Comparison of ENCODE assay signal across 8 cellular contexts in the genomic region with DNA sequence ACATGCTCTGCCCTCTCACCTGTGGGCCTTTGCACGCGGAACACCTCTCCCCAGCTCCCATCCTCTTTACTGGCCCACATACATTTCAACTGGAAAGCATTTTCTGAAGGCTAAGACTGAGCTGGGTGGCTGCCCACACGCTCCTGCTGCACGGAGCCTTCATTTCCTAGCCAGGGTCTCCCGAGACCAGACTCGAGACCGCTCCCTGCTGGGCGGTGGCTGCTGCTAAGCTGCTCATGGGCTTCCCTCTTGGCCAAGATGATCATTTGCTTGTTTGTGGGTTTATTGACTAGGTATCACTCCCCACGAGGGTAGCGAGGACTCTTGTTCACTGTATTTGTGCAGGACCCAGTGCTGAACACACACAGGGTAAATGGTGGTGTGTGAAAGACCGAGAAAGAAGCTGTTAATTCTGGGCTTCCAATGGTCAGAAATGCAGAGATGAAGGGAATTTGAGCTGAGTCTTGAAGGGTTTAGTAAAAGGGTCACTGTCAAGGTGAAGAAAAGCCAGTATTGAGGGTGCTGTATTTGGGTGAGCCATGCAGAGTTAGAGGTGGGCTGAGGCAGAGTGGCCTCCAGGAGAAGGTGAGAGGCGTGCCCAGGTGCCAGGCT. TPM values are rescaled to one million over a fixed set of nuclear protein-coding genes. Genes with fewer than 3 reads are reported as not detected.
DNase-seq lines count a peak whose midpoint lies in the region; ATAC-seq, FAIRE-seq and TF ChIP-seq lines count a peak whose summit lies in the region.

No MANE protein-coding gene starts in this region.

- peaks cover 12% of the 10 kb centered on the region for H3K79me2 ChIP-seq in HepG2 (ENCODE audit: insufficient read depth, low read length)

- POLR2A ChIA-PET in activated CD4-positive, alpha-beta T cell treated with anti-CD3 and anti-CD28 coated beads for 36 hours (lab: Charles Lee): interaction anchor here (0.7 to 0.9 kb wide), 2 partner anchors 46 to 609 kb away, joined by 3 to 5 read pairs; a partner anchor contains a TSS
- POLR2A ChIA-PET in HepG2 (lab: Yijun Ruan, JAX): interaction anchor here (1.0 to 2.3 kb wide), 6 partner anchors 46 to 313 kb away, joined by 3 to 29 read pairs (median 8); a partner anchor contains a TSS

- in situ Hi-C loops in HepG2 (cut with HindIII; ENCODE audit: extremely low pct_ligation_motif_present, low pct_unique_long_range_greater_than_20kb): loop anchor here (5.0 kb wide), 2 partner anchors 46 to 101 kb away; a partner anchor contains a TSS

- FAIRE-seq in HepG2 (lab: Jason Lieb, UNC): peak; percentile 93

- no peaks in the 10 kb centered on the region for H3K9me3 Mint-ChIP-seq in Calu3 (ENCODE audit: low read depth, unreplicated experiment)
- no peaks in the 10 kb centered on the region for H3K9me3 Mint-ChIP-seq in activated CD4-positive, alpha-beta T cell treated with anti-CD3 and anti-CD28 coated beads for 36 hours (ENCODE audit: low read depth)

- H2AFZ ChIP-seq in HepG2 (ENCODE audit: low read length): no peak overlapping the region

- peaks cover 28% of the 10 kb centered on the region for H3K36me3 Mint-ChIP-seq in Calu3 (ENCODE audit: insufficient read depth, unreplicated experiment)
- peaks cover 17% of the 10 kb centered on the region for H3K36me3 Mint-ChIP-seq in activated CD4-positive, alpha-beta T cell treated with anti-CD3 and anti-CD28 coated beads for 36 hours (ENCODE audit: low read depth)

- TF ChIP-seq EP300 in HepG2 (IDR thresholded peaks at IDR 0.05; ENCODE audit: low read depth in 2 of 2, low read length in 2 of 2) (no peak), HepG2 (CRISPR knock-in tag; IDR thresholded peaks at IDR 0.05; ENCODE audit: borderline replicate concordance) (no peak)

- peak; percentile 88 for TF ChIP-seq CTCF in Calu3 (IDR thresholded peaks at IDR 0.05; ENCODE audit: unreplicated experiment)
- no peak for TF ChIP-seq CTCF in coronary artery (IDR thresholded peaks at IDR 0.05)
- peak; percentile 95 for TF ChIP-seq CTCF in HepG2 (CRISPR knock-in tag; IDR thresholded peaks at IDR 0.05)

- H3K27ac Mint-ChIP-seq in Calu3 (ENCODE audit: unreplicated experiment): peak overlapping the region; percentile 97
- H3K27ac Mint-ChIP-seq in activated CD4-positive, alpha-beta T cell treated with anti-CD3 and anti-CD28 coated beads for 36 hours: peak overlapping the region; percentile 97

- H3K4me3 ChIP-seq in coronary artery (peak overlapping the region; percentile 95), HepG2 (replicated peaks in 1 of 3; ENCODE audit: insufficient read depth in 1 of 3, low read depth in 2 of 3, low read length in 3 of 3) (peak overlapping the region; percentile 68 to 100 (median 98))

- DNase-seq in Calu3 (peak; percentile 89), NCI-H1694 (lab: John Stamatoyannopoulos, UW) (peak; percentile 23), coronary artery (ENCODE audit: low spot score) (no peak), HepG2 (ENCODE audit: low spot score) (peak; percentile 75), OCI-M2 (lab: John Stamatoyannopoulos, UW; ENCODE audit: unreplicated experiment) (no peak)
- peak; percentile 87 for DNase-seq in activated CD4-positive, alpha-beta T cell treated with anti-CD3 and anti-CD28 coated beads for 36 hours
- peak; percentile 70 for DNase-seq in stimulated activated CD4-positive, alpha-beta T cell treated with anti-CD3 and anti-CD28 coated beads, Interleukin-2, amount 100 ng/mL, for 4 hours (ENCODE audit: low read depth)

- no peaks in the 10 kb centered on the region for H3K27me3 Mint-ChIP-seq in Calu3 (ENCODE audit: unreplicated experiment)
- H3K27me3 Mint-ChIP-seq in activated CD4-positive, alpha-beta T cell treated with anti-CD3 and anti-CD28 coated beads for 36 hours: no peaks in the 10 kb centered on the region

- peak; percentile 70 for TF ChIP-seq RAD21 in HepG2 (CRISPR knock-in tag; IDR thresholded peaks at IDR 0.05)

- H3K36me3 ChIP-seq in HepG2 (replicated peaks in 1 of 2; ENCODE audit: control insufficient read depth in 1 of 2, insufficient read depth in 2 of 2, low read length in 2 of 2): peaks cover 12 to 28% of the 10 kb centered on the region in 2 experiments

- peaks cover 17% of the 10 kb centered on the region for H3K4me1 Mint-ChIP-seq in Calu3 (ENCODE audit: low read depth, unreplicated experiment)
- peaks cover 22% of the 10 kb centered on the region for H3K4me1 Mint-ChIP-seq in activated CD4-positive, alpha-beta T cell treated with anti-CD3 and anti-CD28 coated beads for 36 hours

- ATAC-seq in GM21447 (IDR thresholded peaks at IDR 0.05; ENCODE audit: unreplicated experiment) (peak; percentile 45), HepG2 (peak; percentile 83)
- ATAC-seq in activated CD4-positive, alpha-beta T cell treated with anti-CD3 and anti-CD28 coated beads for 36 hours: peak; percentile 65

- H3K27me3 ChIP-seq in HepG2 (ENCODE audit: control insufficient read depth in 1 of 2, insufficient read depth in 2 of 2, low read length in 2 of 2): no peaks in the 10 kb centered on the region; a peak in 1 of 5 replicates

- CTCF ChIA-PET in Calu3 (lab: Charles Lee): interaction anchor here (0.5 to 1.9 kb wide), 10 partner anchors 23 to 355 kb away, joined by 3 to 15 read pairs (median 7); a partner anchor contains a TSS
- CTCF ChIA-PET in activated CD4-positive, alpha-beta T cell treated with anti-CD3 and anti-CD28 coated beads for 36 hours (lab: Charles Lee): interaction anchor here (0.6 to 4.3 kb wide), 17 partner anchors 16 to 408 kb away, joined by 3 to 22 read pairs (median 3); a partner anchor contains a TSS
- CTCF ChIA-PET in HepG2 (lab: Yijun Ruan, JAX; ENCODE audit: low intra/inter-chr PET ratio, low total read pairs): interaction anchor here (1.5 to 2.3 kb wide), 4 partner anchors 18 to 120 kb away, joined by 8 to 22 read pairs (median 12); no protein-coding TSS in a partner anchor

- 12% methylated on average over 12 of the region's 12 CpGs for WGBS in HepG2 (ENCODE audit: low lambda C conversion rate)

- peaks cover 15% of the 10 kb centered on the region for H3K4me1 ChIP-seq in HepG2 (ENCODE audit: insufficient read depth, low read length)

- H3K9me3 ChIP-seq in HepG2 (ENCODE audit: low read length): no peaks in the 10 kb centered on the region

- no peaks in the 10 kb centered on the region for H4K20me1 ChIP-seq in HepG2 (ENCODE audit: insufficient read depth, low read length)

- 0 out of 4 replicates have a peak, but pooled peaks of 1 of the 2 experiments have one; percentile 20 for TF ChIP-seq POLR2A in HepG2 (IDR thresholded peaks at IDR 0.05; ENCODE audit: insufficient read depth in 1 of 2, low read depth in 2 of 2, low read length in 2 of 2)

- intact Hi-C loops in Calu3 (cut with micrococcal nuclease; ENCODE audit: unreplicated experiment) (no loop called here), HepG2 (cut with micrococcal nuclease; ENCODE audit: unreplicated experiment) (loop anchor here (1.0 to 5.0 kb wide), 3 partner anchors 19 to 101 kb away; no protein-coding TSS in a partner anchor)
- intact Hi-C loops in activated CD4-positive, alpha-beta T cell treated with anti-CD3 and anti-CD28 coated beads for 36 hours (cut with DNase I, micrococcal nuclease): loop anchor here (1.0 to 10.0 kb wide), 25 partner anchors 42 to 1014 kb away; a partner anchor contains a TSS

- H3K4me3 Mint-ChIP-seq in Calu3 (ENCODE audit: low read depth, unreplicated experiment): peak overlapping the region; percentile 89
- peak overlapping the region; percentile 100 for H3K4me3 Mint-ChIP-seq in activated CD4-positive, alpha-beta T cell treated with anti-CD3 and anti-CD28 coated beads for 36 hours

- TSS peak; percentile 55 for BruUV-seq in Calu3 (replicated peaks; lab: Mats Ljungman, UMichigan)
- no TSS peak for BruUV-seq in HepG2 (replicated peaks; lab: Mats Ljungman, UMichigan)

- peak overlapping the region; percentile 82 for H3K9ac ChIP-seq in HepG2 (ENCODE audit: insufficient read depth, low read depth, low read length)

- peak overlapping the region; percentile 80 for H3K4me2 ChIP-seq in HepG2 (ENCODE audit: low read depth, low read length)

- H3K27ac ChIP-seq in coronary artery: peak overlapping the region; percentile 78 to 90
- peak overlapping the region; percentile 62 for H3K27ac ChIP-seq in HepG2 (ENCODE audit: extremely low read length, insufficient read depth, low read length)

RNA-seq across cellular contexts. Expression of a gene that starts 0.9 kb away (rescaled TPM):
- total RNA-seq in Calu3 (2022) (79.1 and 110 TPM in 2 replicates), HepG2 (2016; rRNA removed; fragmentation: Illumina TruSeq; extraction: Trizol) (107 and 158 TPM in 2 replicates)
- total RNA-seq in activated CD4-positive, alpha-beta T cell treated with anti-CD3 and anti-CD28 coated beads for 36 hours: 10 to 100 TPM; 43.3 to 50.7 TPM
- 39.7 and 49.5 TPM in 2 replicates for total RNA-seq in HepG2 (2016; cell fraction: cytosol; rRNA removed; fragmentation: Illumina TruSeq; extraction: Trizol; ENCODE audit: low read depth)
- total RNA-seq in HepG2 (2016; cell fraction: insoluble cytoplasmic fraction; rRNA removed; fragmentation: Illumina TruSeq; extraction: Trizol): 117 and 161 TPM in 2 replicates
- 55.4 and 64.8 TPM in 2 replicates for total RNA-seq in HepG2 (2016; cell fraction: membrane; rRNA removed; fragmentation: Illumina TruSeq; extraction: Trizol)
- 54.9 and 68.3 TPM in 2 replicates for total RNA-seq in HepG2 (2016; cell fraction: nucleus; rRNA removed; fragmentation: Illumina TruSeq; extraction: Trizol)
- polyA plus RNA-seq in HepG2 (2011; rRNA removed): 94.9 and 96.3 TPM in 2 replicates
- 49.7 and 65.0 TPM in 2 replicates for polyA plus RNA-seq in HepG2 (2011; cell fraction: cytosol; rRNA removed)
- 60.0 and 63.3 TPM in 2 replicates for polyA plus RNA-seq in HepG2 (2011; cell fraction: nucleus; rRNA removed)
- polyA plus RNA-seq in HepG2 (2012): 72.5 and 94.4 TPM in 2 replicates
- 51.9 and 69.2 TPM in 2 replicates for polyA plus RNA-seq in HepG2 (2016; cell fraction: cytosol; fragmentation: Illumina TruSeq; extraction: Trizol; ENCODE audit: low read depth)
- 217 and 222 TPM in 2 replicates for polyA plus RNA-seq in HepG2 (2016; cell fraction: insoluble cytoplasmic fraction; fragmentation: Illumina TruSeq; extraction: Trizol; ENCODE audit: low read depth)
- 75.4 and 76.3 TPM in 2 replicates for polyA plus RNA-seq in HepG2 (2016; cell fraction: membrane; fragmentation: Illumina TruSeq; extraction: Trizol; ENCODE audit: low read depth)
- 124 and 134 TPM in 2 replicates for polyA plus RNA-seq in HepG2 (2016; cell fraction: nucleus; fragmentation: Illumina TruSeq; extraction: Trizol; ENCODE audit: insufficient read depth, low read depth)
- 63.0 and 105 TPM in 2 replicates for polyA minus RNA-seq in HepG2 (2011; rRNA and poly(A)+ RNA removed; ENCODE audit: low replicate concordance)
- polyA minus RNA-seq in HepG2 (2011; cell fraction: cytosol; rRNA and poly(A)+ RNA removed): 10.9 and 13.1 TPM in 2 replicates
- 45.4 and 54.3 TPM in 2 replicates for polyA minus RNA-seq in HepG2 (2011; cell fraction: nucleus; rRNA and poly(A)+ RNA removed)

RNA-seq across cellular contexts. Expression of a gene that starts 1.1 kb away (rescaled TPM):
- total RNA-seq in Calu3 (2022) (50.4 and 55.0 TPM in 2 replicates), HepG2 (2016; rRNA removed; fragmentation: Illumina TruSeq; extraction: Trizol) (2.8 and 9.2 TPM in 2 replicates)
- 10 to 100 TPM; 20.1 TPM for total RNA-seq in activated CD4-positive, alpha-beta T cell treated with anti-CD3 and anti-CD28 coated beads for 36 hours
- 3.6 and 3.7 TPM in 2 replicates for total RNA-seq in HepG2 (2016; cell fraction: cytosol; rRNA removed; fragmentation: Illumina TruSeq; extraction: Trizol; ENCODE audit: low read depth)
- total RNA-seq in HepG2 (2016; cell fraction: insoluble cytoplasmic fraction; rRNA removed; fragmentation: Illumina TruSeq; extraction: Trizol): 2.6 and 11.0 TPM in 2 replicates
- total RNA-seq in HepG2 (2016; cell fraction: membrane; rRNA removed; fragmentation: Illumina TruSeq; extraction: Trizol): 4.2 and 5.1 TPM in 2 replicates
- total RNA-seq in HepG2 (2016; cell fraction: nucleus; rRNA removed; fragmentation: Illumina TruSeq; extraction: Trizol): 12.2 and 14.1 TPM in 2 replicates
- polyA plus RNA-seq in HepG2 (2011; rRNA removed): 9.5 and 9.8 TPM in 2 replicates
- 7.1 and 10.3 TPM in 2 replicates for polyA plus RNA-seq in HepG2 (2011; cell fraction: cytosol; rRNA removed)
- polyA plus RNA-seq in HepG2 (2011; cell fraction: nucleus; rRNA removed): 30.6 and 39.2 TPM in 2 replicates
- 8.2 and 13.0 TPM in 2 replicates for polyA plus RNA-seq in HepG2 (2012)
- polyA plus RNA-seq in HepG2 (2016; cell fraction: cytosol; fragmentation: Illumina TruSeq; extraction: Trizol; ENCODE audit: low read depth): 2.4 and 2.8 TPM in 2 replicates
- polyA plus RNA-seq in HepG2 (2016; cell fraction: insoluble cytoplasmic fraction; fragmentation: Illumina TruSeq; extraction: Trizol; ENCODE audit: low read depth): 4.4 and 4.7 TPM in 2 replicates
- polyA plus RNA-seq in HepG2 (2016; cell fraction: membrane; fragmentation: Illumina TruSeq; extraction: Trizol; ENCODE audit: low read depth): 4.1 and 4.7 TPM in 2 replicates
- polyA plus RNA-seq in HepG2 (2016; cell fraction: nucleus; fragmentation: Illumina TruSeq; extraction: Trizol; ENCODE audit: insufficient read depth, low read depth): 27.3 and 29.9 TPM in 2 replicates
- 11.5 and 13.9 TPM in 2 replicates for polyA minus RNA-seq in HepG2 (2011; rRNA and poly(A)+ RNA removed; ENCODE audit: low replicate concordance)
- polyA minus RNA-seq in HepG2 (2011; cell fraction: cytosol; rRNA and poly(A)+ RNA removed): 5.2 and 6.1 TPM in 2 replicates
- polyA minus RNA-seq in HepG2 (2011; cell fraction: nucleus; rRNA and poly(A)+ RNA removed): 13.4 and 18.0 TPM in 2 replicates

RNA-seq across cellular contexts. Expression of a gene that starts 8.6 kb away (rescaled TPM):
- not detected in 2 replicates for total RNA-seq in Calu3 (2022)
- not detected for total RNA-seq in activated CD4-positive, alpha-beta T cell treated with anti-CD3 and anti-CD28 coated beads for 36 hours
- not detected in 2 replicates for total RNA-seq in HepG2 (2016; rRNA removed; fragmentation: Illumina TruSeq; extraction: Trizol)
- total RNA-seq in HepG2 (2016; cell fraction: cytosol; rRNA removed; fragmentation: Illumina TruSeq; extraction: Trizol; ENCODE audit: low read depth): not detected in 2 replicates
- not detected in 2 replicates for total RNA-seq in HepG2 (2016; cell fraction: insoluble cytoplasmic fraction; rRNA removed; fragmentation: Illumina TruSeq; extraction: Trizol)
- not detected in 2 replicates for total RNA-seq in HepG2 (2016; cell fraction: membrane; rRNA removed; fragmentation: Illumina TruSeq; extraction: Trizol)
- total RNA-seq in HepG2 (2016; cell fraction: nucleus; rRNA removed; fragmentation: Illumina TruSeq; extraction: Trizol): not detected in 2 replicates
- not detected in 2 replicates for polyA plus RNA-seq in HepG2 (2011; rRNA removed)
- polyA plus RNA-seq in HepG2 (2011; cell fraction: cytosol; rRNA removed): not detected in 2 replicates
- polyA plus RNA-seq in HepG2 (2011; cell fraction: nucleus; rRNA removed): not detected in 2 replicates
- not detected in 2 replicates for polyA plus RNA-seq in HepG2 (2012)
- polyA plus RNA-seq in HepG2 (2016; cell fraction: cytosol; fragmentation: Illumina TruSeq; extraction: Trizol; ENCODE audit: low read depth): not detected in 2 replicates
- polyA plus RNA-seq in HepG2 (2016; cell fraction: insoluble cytoplasmic fraction; fragmentation: Illumina TruSeq; extraction: Trizol; ENCODE audit: low read depth): not detected in 2 replicates
- not detected in 2 replicates for polyA plus RNA-seq in HepG2 (2016; cell fraction: membrane; fragmentation: Illumina TruSeq; extraction: Trizol; ENCODE audit: low read depth)
- polyA plus RNA-seq in HepG2 (2016; cell fraction: nucleus; fragmentation: Illumina TruSeq; extraction: Trizol; ENCODE audit: insufficient read depth, low read depth): not detected in 2 replicates
- not detected in 2 replicates for polyA minus RNA-seq in HepG2 (2011; rRNA and poly(A)+ RNA removed; ENCODE audit: low replicate concordance)
- polyA minus RNA-seq in HepG2 (2011; cell fraction: cytosol; rRNA and poly(A)+ RNA removed): not detected in 2 replicates
- not detected in 2 replicates for polyA minus RNA-seq in HepG2 (2011; cell fraction: nucleus; rRNA and poly(A)+ RNA removed)

RNA-seq across cellular contexts. Expression of a gene that starts 46.1 kb away (rescaled TPM):
- total RNA-seq in Calu3 (2022) (203 and 207 TPM in 2 replicates), HepG2 (2016; rRNA removed; fragmentation: Illumina TruSeq; extraction: Trizol) (242 and 274 TPM in 2 replicates)
- 100 to 1,000 TPM; 105 to 179 TPM for total RNA-seq in activated CD4-positive, alpha-beta T cell treated with anti-CD3 and anti-CD28 coated beads for 36 hours
- 163 and 167 TPM in 2 replicates for total RNA-seq in HepG2 (2016; cell fraction: cytosol; rRNA removed; fragmentation: Illumina TruSeq; extraction: Trizol; ENCODE audit: low read depth)
- total RNA-seq in HepG2 (2016; cell fraction: insoluble cytoplasmic fraction; rRNA removed; fragmentation: Illumina TruSeq; extraction: Trizol): 238 and 275 TPM in 2 replicates
- total RNA-seq in HepG2 (2016; cell fraction: membrane; rRNA removed; fragmentation: Illumina TruSeq; extraction: Trizol): 188 and 208 TPM in 2 replicates
- total RNA-seq in HepG2 (2016; cell fraction: nucleus; rRNA removed; fragmentation: Illumina TruSeq; extraction: Trizol): 99.7 and 110 TPM in 2 replicates
- polyA plus RNA-seq in HepG2 (2011; rRNA removed): 155 and 210 TPM in 2 replicates
- polyA plus RNA-seq in HepG2 (2011; cell fraction: cytosol; rRNA removed): 94.2 and 153 TPM in 2 replicates
- polyA plus RNA-seq in HepG2 (2011; cell fraction: nucleus; rRNA removed): 101 and 126 TPM in 2 replicates
- polyA plus RNA-seq in HepG2 (2012): 136 and 175 TPM in 2 replicates
- polyA plus RNA-seq in HepG2 (2016; cell fraction: cytosol; fragmentation: Illumina TruSeq; extraction: Trizol; ENCODE audit: low read depth): 172 and 184 TPM in 2 replicates
- polyA plus RNA-seq in HepG2 (2016; cell fraction: insoluble cytoplasmic fraction; fragmentation: Illumina TruSeq; extraction: Trizol; ENCODE audit: low read depth): 339 and 349 TPM in 2 replicates
- polyA plus RNA-seq in HepG2 (2016; cell fraction: membrane; fragmentation: Illumina TruSeq; extraction: Trizol; ENCODE audit: low read depth): 196 and 203 TPM in 2 replicates
- 192 and 201 TPM in 2 replicates for polyA plus RNA-seq in HepG2 (2016; cell fraction: nucleus; fragmentation: Illumina TruSeq; extraction: Trizol; ENCODE audit: insufficient read depth, low read depth)
- 83.2 and 86.7 TPM in 2 replicates for polyA minus RNA-seq in HepG2 (2011; rRNA and poly(A)+ RNA removed; ENCODE audit: low replicate concordance)
- polyA minus RNA-seq in HepG2 (2011; cell fraction: cytosol; rRNA and poly(A)+ RNA removed): 75.3 and 84.8 TPM in 2 replicates
- 35.7 and 49.8 TPM in 2 replicates for polyA minus RNA-seq in HepG2 (2011; cell fraction: nucleus; rRNA and poly(A)+ RNA removed)

RNA-seq across cellular contexts. Expression of a gene that starts 54.2 kb away (rescaled TPM):
- total RNA-seq in Calu3 (2022) (74.8 and 82.5 TPM in 2 replicates), HepG2 (2016; rRNA removed; fragmentation: Illumina TruSeq; extraction: Trizol) (16.5 and 23.1 TPM in 2 replicates)
- total RNA-seq in activated CD4-positive, alpha-beta T cell treated with anti-CD3 and anti-CD28 coated beads for 36 hours: 100 to 1,000 TPM; 136 to 182 TPM
- 14.3 and 18.2 TPM in 2 replicates for total RNA-seq in HepG2 (2016; cell fraction: cytosol; rRNA removed; fragmentation: Illumina TruSeq; extraction: Trizol; ENCODE audit: low read depth)
- total RNA-seq in HepG2 (2016; cell fraction: insoluble cytoplasmic fraction; rRNA removed; fragmentation: Illumina TruSeq; extraction: Trizol): 15.0 and 21.7 TPM in 2 replicates
- 30.9 and 31.0 TPM in 2 replicates for total RNA-seq in HepG2 (2016; cell fraction: membrane; rRNA removed; fragmentation: Illumina TruSeq; extraction: Trizol)
- total RNA-seq in HepG2 (2016; cell fraction: nucleus; rRNA removed; fragmentation: Illumina TruSeq; extraction: Trizol): 12.6 and 18.8 TPM in 2 replicates
- 17.9 and 23.8 TPM in 2 replicates for polyA plus RNA-seq in HepG2 (2011; rRNA removed)
- 15.0 and 37.3 TPM in 2 replicates for polyA plus RNA-seq in HepG2 (2011; cell fraction: cytosol; rRNA removed)
- 29.6 and 46.8 TPM in 2 replicates for polyA plus RNA-seq in HepG2 (2011; cell fraction: nucleus; rRNA removed)
- polyA plus RNA-seq in HepG2 (2012): 13.5 and 17.6 TPM in 2 replicates
- polyA plus RNA-seq in HepG2 (2016; cell fraction: cytosol; fragmentation: Illumina TruSeq; extraction: Trizol; ENCODE audit: low read depth): 18.5 and 24.2 TPM in 2 replicates
- polyA plus RNA-seq in HepG2 (2016; cell fraction: insoluble cytoplasmic fraction; fragmentation: Illumina TruSeq; extraction: Trizol; ENCODE audit: low read depth): 22.4 and 29.0 TPM in 2 replicates
- polyA plus RNA-seq in HepG2 (2016; cell fraction: membrane; fragmentation: Illumina TruSeq; extraction: Trizol; ENCODE audit: low read depth): 25.4 and 37.1 TPM in 2 replicates
- polyA plus RNA-seq in HepG2 (2016; cell fraction: nucleus; fragmentation: Illumina TruSeq; extraction: Trizol; ENCODE audit: insufficient read depth, low read depth): 34.6 and 39.8 TPM in 2 replicates
- polyA minus RNA-seq in HepG2 (2011; rRNA and poly(A)+ RNA removed; ENCODE audit: low replicate concordance): 25.0 and 71.0 TPM in 2 replicates
- polyA minus RNA-seq in HepG2 (2011; cell fraction: cytosol; rRNA and poly(A)+ RNA removed): 28.6 and 52.8 TPM in 2 replicates
- polyA minus RNA-seq in HepG2 (2011; cell fraction: nucleus; rRNA and poly(A)+ RNA removed): 6.7 and 8.8 TPM in 2 replicates

Comparison
In these comparisons a context has a peak if more than half of its experiments do, and no peak if none do; other contexts are left out.
1. DNase-seq: peak in Calu3 (single experiment), NCI-H1694 (single experiment), activated CD4-positive, alpha-beta T cell treated with anti-CD3 and anti-CD28 coated beads for 36 hours (single experiment), HepG2 (single experiment) and stimulated activated CD4-positive, alpha-beta T cell treated with anti-CD3 and anti-CD28 coated beads, Interleukin-2, amount 100 ng/mL, for 4 hours (single experiment); none in coronary artery (single experiment) and OCI-M2 (single experiment).
2. Peak in every context shown above with its lines, with median percentiles within 50 percentile points of each other: ATAC-seq.